Comparison of ENCODE assay signal across 27 cellular contexts in genomic region chr2:42741140-42741539, GRCh38. TPM values are rescaled to one million over a fixed set of nuclear protein-coding genes. Genes with fewer than 3 reads are reported as not detected.
"Had no signal": no experiment of that assay in that cellular context is flagged by ENCODE, and none has a peak within 500 bp of the region (broad histone marks: within the 10 kb centered on the region; RNA-seq: fewer than 3 reads in every experiment).

No MANE protein-coding gene starts in this region.

- H3K27ac Mint-ChIP-seq: activated CD8-positive, alpha-beta T cell treated with anti-CD3 and anti-CD28 coated beads for 36 hours; activated naive CD8-positive, alpha-beta T cell treated with anti-CD3 and anti-CD28 coated beads, Interleukin-2, amount 50 U/mL, for 24 hours; activated T-cell treated with anti-CD3 and anti-CD28 coated beads, Interleukin-2, amount 50 U/mL, for 72 hours; T-helper 17 cell had no signal

- H3K4me3 Mint-ChIP-seq: activated CD8-positive, alpha-beta T cell treated with anti-CD3 and anti-CD28 coated beads for 36 hours; activated naive CD8-positive, alpha-beta T cell treated with anti-CD3 and anti-CD28 coated beads, Interleukin-2, amount 50 U/mL, for 24 hours; activated T-cell treated with anti-CD3 and anti-CD28 coated beads, Interleukin-2, amount 50 U/mL, for 72 hours; T-helper 17 cell had no signal

- DNase-seq: activated CD4-positive, CD25-positive, alpha-beta regulatory T cell; activated CD8-positive, alpha-beta memory T cell treated with anti-CD3 and anti-CD28 coated beads, Interleukin-2, amount 50 U/mL, for 4 hours; activated CD8-positive, alpha-beta T cell treated with anti-CD3 and anti-CD28 coated beads for 36 hours; activated naive CD8-positive, alpha-beta T cell treated with anti-CD3 and anti-CD28 coated beads, Interleukin-2, amount 50 U/mL, for 24 hours; activated T-cell treated with anti-CD3 and anti-CD28 coated beads, Interleukin-2, amount 50 U/mL, for 72 hours; amniotic stem cell; body of pancreas; central memory CD4-positive, alpha-beta T cell; MG63; MV-4-11; NCI-H1092 treated with DMSO at 0.1 percent for 48 hours; NCI-H1417 treated with DMSO at 0.1 percent for 48 hours; NCI-H1694 treated with DMSO at 0.1 percent for 48 hours; NCI-H2029 treated with DMSO at 0.1 percent for 48 hours; NCI-H510A treated with DMSO at 0.1 percent for 48 hours; NCI-H69; NK-92 treated with Interleukin-12 subunit alpha and Interleukin-12 subunit beta, amount 100 ng/mL, for 24 hours; Peyer's patch; Right ventricle myocardium superior; T-helper 17 cell; T1000 had no signal

- H3K4me1 ChIP-seq: ascending aorta, body of pancreas, Peyer's patch, SJSA1 had no signal

- ATAC-seq: activated CD8-positive, alpha-beta T cell treated with anti-CD3 and anti-CD28 coated beads for 36 hours; activated naive CD4-positive, alpha-beta T cell treated with anti-CD3 and anti-CD28 coated beads, Interleukin-2, amount 50 U/mL, for 72 hours; activated naive CD8-positive, alpha-beta T cell treated with anti-CD3 and anti-CD28 coated beads, Interleukin-2, amount 50 U/mL, for 24 hours; activated T-cell treated with anti-CD3 and anti-CD28 coated beads, Interleukin-2, amount 50 U/mL, for 72 hours; body of pancreas; T-helper 17 cell had no signal

- H3K27me3 Mint-ChIP-seq: activated CD8-positive, alpha-beta T cell treated with anti-CD3 and anti-CD28 coated beads for 36 hours; activated naive CD8-positive, alpha-beta T cell treated with anti-CD3 and anti-CD28 coated beads, Interleukin-2, amount 50 U/mL, for 24 hours; T-helper 17 cell had no signal

- FAIRE-seq: bronchial epithelial cell, TTC549 had no signal

- H3K36me3 ChIP-seq: MG63, SJSA1 had no signal

- H3K9me3 ChIP-seq: ascending aorta, body of pancreas, MG63, Peyer's patch, SJSA1 had no signal

- H3K27me3 ChIP-seq: ascending aorta, body of pancreas, MG63, Peyer's patch, SJSA1 had no signal

- H3K4me3 ChIP-seq: ascending aorta, body of pancreas, MG63, Peyer's patch, SJSA1 had no signal

- H3K4me1 Mint-ChIP-seq: activated naive CD8-positive, alpha-beta T cell treated with anti-CD3 and anti-CD28 coated beads, Interleukin-2, amount 50 U/mL, for 24 hours had no signal

- H3K27ac ChIP-seq: ascending aorta, body of pancreas, Peyer's patch, RWPE1, SJSA1 had no signal

RNA-seq across cellular contexts. Expression of gene OXER1, which starts 22.8 kb away (rescaled TPM):
- total RNA-seq: bronchial epithelial cell, SJSA1 had no signal

RNA-seq across cellular contexts. Expression of gene HAAO, which starts 51.2 kb away (rescaled TPM):
- total RNA-seq: bronchial epithelial cell, SJSA1 had no signal
